In genomic region chr21:37034394-37034793, GRCh38 we compare ENCODE assay signal across 3 cellular contexts. TPM values are rescaled to one million over a fixed set of nuclear protein-coding genes. Genes with fewer than 3 reads are reported as not detected.
"Had no signal": no experiment of that assay in that cellular context is flagged by ENCODE, and none has a peak within 500 bp of the region (broad histone marks: within the 10 kb centered on the region; RNA-seq: fewer than 3 reads in every experiment).

No MANE protein-coding gene starts in this region.

RNA-seq across cellular contexts. Expression of gene RIPPLY3, which starts 27.9 kb away (rescaled TPM):
- total RNA-seq: GM23248, H4, HFFc6 had no signal
- polyA plus RNA-seq: GM23248 had no signal
